Comparison of ENCODE assay signal across 1 cellular context in genomic region chr16:72832640-72833039, GRCh38.
TF ChIP-seq lines count a peak whose summit lies in the region.

No MANE protein-coding gene starts in this region.

TF ChIP-seq in HepG2, 621 proteins besides CTCF, POLR2A, EP300 and RAD21 (continued from another document and continues in another):
- TF ChIP-seq ZNF792 (CRISPR knock-in tag; IDR thresholded peaks at IDR 0.05) (no peak), KAT2B (IDR thresholded peaks at IDR 0.05; ENCODE audit: borderline replicate concordance, low read depth, low read length) (no peak), IRF1 (CRISPR knock-in tag; IDR thresholded peaks at IDR 0.05; ENCODE audit: low read depth) (no peak), ZNF446 (CRISPR knock-in tag; IDR thresholded peaks at IDR 0.05) (no peak), SALL2 (CRISPR knock-in tag; IDR thresholded peaks at IDR 0.05) (no peak), MEF2D (CRISPR knock-in tag; IDR thresholded peaks at IDR 0.05) (no peak), ZNF207 (IDR thresholded peaks at IDR 0.05; ENCODE audit: borderline replicate concordance) (no peak), ZBTB37 (CRISPR knock-in tag; IDR thresholded peaks at IDR 0.05) (no peak), PTBP1 (IDR thresholded peaks at IDR 0.05; ENCODE audit: low read depth, low read length, poor library complexity, severe bottlenecking) (no peak), PCBP1 (IDR thresholded peaks at IDR 0.05; ENCODE audit: borderline replicate concordance, low read depth, low read length) (no peak), CBX2 (IDR thresholded peaks at IDR 0.05; ENCODE audit: low read depth, low read length) (no peak), CBX2 (CRISPR knock-in tag; IDR thresholded peaks at IDR 0.05; ENCODE audit: low read depth) (no peak), SMARCC2 (IDR thresholded peaks at IDR 0.05) (no peak), SOX6 (IDR thresholded peaks at IDR 0.05) (no peak), SOX6 (CRISPR knock-in tag; IDR thresholded peaks at IDR 0.05) (0 out of 2 replicates have a peak, but pooled peaks have one; percentile 20), DNMT1 (CRISPR knock-in tag; IDR thresholded peaks at IDR 0.05) (no peak), ZUFSP (CRISPR knock-in tag; IDR thresholded peaks at IDR 0.05; ENCODE audit: borderline replicate concordance) (no peak), ZNF280D (CRISPR knock-in tag; IDR thresholded peaks at IDR 0.05) (no peak), TOE1 (CRISPR knock-in tag; IDR thresholded peaks at IDR 0.05) (no peak), KAT7 (CRISPR knock-in tag; IDR thresholded peaks at IDR 0.05; ENCODE audit: borderline replicate concordance) (no peak), ZNF160 (CRISPR knock-in tag; IDR thresholded peaks at IDR 0.05) (no peak), HIC2 (CRISPR knock-in tag; IDR thresholded peaks at IDR 0.05; ENCODE audit: low read depth) (no peak), FOXK1 (CRISPR knock-in tag; IDR thresholded peaks at IDR 0.05; ENCODE audit: borderline replicate concordance, low read depth) (no peak), ZNF761 (CRISPR knock-in tag; conservative IDR thresholded peaks at IDR 0.05) (no peak), STAT6 (CRISPR knock-in tag; IDR thresholded peaks at IDR 0.05; ENCODE audit: borderline replicate concordance) (no peak), TRAFD1 (CRISPR knock-in tag; IDR thresholded peaks at IDR 0.05; ENCODE audit: borderline replicate concordance) (no peak), TBX2 (CRISPR knock-in tag; IDR thresholded peaks at IDR 0.05; ENCODE audit: borderline replicate concordance) (no peak), ZKSCAN1 (IDR thresholded peaks at IDR 0.05; ENCODE audit: low read length) (no peak), FOSL1 (CRISPR knock-in tag; IDR thresholded peaks at IDR 0.05; ENCODE audit: borderline replicate concordance) (no peak), ATF4 (CRISPR knock-in tag; IDR thresholded peaks at IDR 0.05) (no peak), ZNF652 (CRISPR knock-in tag; IDR thresholded peaks at IDR 0.05; ENCODE audit: borderline replicate concordance, low read depth) (no peak), ZNF263 (CRISPR knock-in tag; IDR thresholded peaks at IDR 0.05) (peak; percentile 51; the same call in 1 of the 2 replicates), ETS1 (CRISPR knock-in tag; IDR thresholded peaks at IDR 0.05) (no peak), ZBTB7A (CRISPR knock-in tag; IDR thresholded peaks at IDR 0.05) (no peak), SKI (IDR thresholded peaks at IDR 0.05; ENCODE audit: partially characterized antibody) (no peak), STAG1 (CRISPR knock-in tag; IDR thresholded peaks at IDR 0.05) (peak; percentile 97), BCL6 (CRISPR knock-in tag; IDR thresholded peaks at IDR 0.05) (peak; percentile 11; the same call in 1 of the 2 replicates), THAP8 (CRISPR knock-in tag; IDR thresholded peaks at IDR 0.05; ENCODE audit: borderline replicate concordance) (no peak), ZXDC (CRISPR knock-in tag; IDR thresholded peaks at IDR 0.05) (no peak), FOXA1 (IDR thresholded peaks at IDR 0.05) (no peak), FOXA1 (CRISPR knock-in tag; IDR thresholded peaks at IDR 0.05) (no peak), TEAD3 (CRISPR knock-in tag; optimal IDR thresholded peaks at IDR 0.05; ENCODE audit: borderline replicate concordance) (peak; percentile 72), ZNF839 (CRISPR knock-in tag; IDR thresholded peaks at IDR 0.05; ENCODE audit: borderline replicate concordance) (no peak), FOXM1 (CRISPR knock-in tag; IDR thresholded peaks at IDR 0.05) (no peak), ZNF331 (CRISPR knock-in tag; IDR thresholded peaks at IDR 0.05) (0 out of 2 replicates have a peak, but pooled peaks have one; percentile 56), CHD2 (IDR thresholded peaks at IDR 0.05; ENCODE audit: low read depth, low read length) (no peak), GTF3A (CRISPR knock-in tag; conservative IDR thresholded peaks at IDR 0.05) (no peak), ZSCAN12 (CRISPR knock-in tag; IDR thresholded peaks at IDR 0.05) (no peak), MYC (CRISPR knock-in tag; IDR thresholded peaks at IDR 0.05; ENCODE audit: borderline replicate concordance) (peak; percentile 40; the same call in 1 of the 2 replicates)
